Comparison of ENCODE assay signal across 1 cellular context in genomic region chr19:1847684-1848398, GRCh38.
TF ChIP-seq lines count a peak whose summit lies in the region.

No MANE protein-coding gene starts in this region.

TF ChIP-seq in HepG2, 621 proteins besides CTCF, POLR2A, EP300 and RAD21 (continues in another document):
- peak; percentile 68 for TF ChIP-seq NFYB (CRISPR knock-in tag; IDR thresholded peaks at IDR 0.05)
- 0 out of 2 replicates have a peak, but pooled peaks have one; percentile 12 for TF ChIP-seq ZNF580 (CRISPR knock-in tag; IDR thresholded peaks at IDR 0.05; ENCODE audit: borderline replicate concordance, low read depth)
- no peak for TF ChIP-seq ATRX (CRISPR knock-in tag; IDR thresholded peaks at IDR 0.05; ENCODE audit: borderline replicate concordance)
- TF ChIP-seq ZBTB20 (CRISPR knock-in tag; IDR thresholded peaks at IDR 0.05; ENCODE audit: borderline replicate concordance, low read depth), result 0 out of 2 replicates have a peak, but pooled peaks have one; percentile 35
- no peak for TF ChIP-seq MIER2 (CRISPR knock-in tag; IDR thresholded peaks at IDR 0.05)
- TF ChIP-seq ZBTB46 (CRISPR knock-in tag; IDR thresholded peaks at IDR 0.05; ENCODE audit: borderline replicate concordance), result no peak
- no peak for TF ChIP-seq ZNF292 (CRISPR knock-in tag; IDR thresholded peaks at IDR 0.05; ENCODE audit: borderline replicate concordance, low read depth)
- peak; percentile 92 for TF ChIP-seq MNT (IDR thresholded peaks at IDR 0.05)
- TF ChIP-seq CC2D1A (CRISPR knock-in tag; IDR thresholded peaks at IDR 0.05), result no peak
- 0 out of 2 replicates have a peak, but pooled peaks have one; percentile 40 for TF ChIP-seq HIVEP1 (CRISPR knock-in tag; IDR thresholded peaks at IDR 0.05)
- 0 out of 2 replicates have a peak, but pooled peaks have one; percentile 12 for TF ChIP-seq ZNF230 (CRISPR knock-in tag; IDR thresholded peaks at IDR 0.05)
- TF ChIP-seq SIN3A (IDR thresholded peaks at IDR 0.05; ENCODE audit: borderline replicate concordance, low read depth, low read length), result 0 out of 2 replicates have a peak, but pooled peaks have one; percentile 67
- TF ChIP-seq SOX5 (CRISPR knock-in tag; IDR thresholded peaks at IDR 0.05; ENCODE audit: borderline replicate concordance), result no peak
- TF ChIP-seq AHR (CRISPR knock-in tag; IDR thresholded peaks at IDR 0.05), result no peak
- peak; percentile 34; the same call in 1 of the 2 replicates for TF ChIP-seq BORCS8-MEF2B (CRISPR knock-in tag; IDR thresholded peaks at IDR 0.05)
- no peak for TF ChIP-seq WIZ (CRISPR knock-in tag; IDR thresholded peaks at IDR 0.05)
- TF ChIP-seq GMEB2 (CRISPR knock-in tag; IDR thresholded peaks at IDR 0.05; ENCODE audit: low read depth), result no peak
- TF ChIP-seq ZNF350 (CRISPR knock-in tag; IDR thresholded peaks at IDR 0.05; ENCODE audit: borderline replicate concordance, low read depth), result no peak
- peak; percentile 93 for TF ChIP-seq KDM5A (IDR thresholded peaks at IDR 0.05; ENCODE audit: borderline replicate concordance, low read length)
- TF ChIP-seq SAP130 (CRISPR knock-in tag; IDR thresholded peaks at IDR 0.05; ENCODE audit: low read depth), result peak; percentile 83
- no peak for TF ChIP-seq ELF1 (CRISPR knock-in tag; IDR thresholded peaks at IDR 0.05)
- TF ChIP-seq PHF8 (CRISPR knock-in tag; IDR thresholded peaks at IDR 0.05), result peak; percentile 39; the same call in 1 of the 2 replicates
- TF ChIP-seq TFDP2 (CRISPR knock-in tag; IDR thresholded peaks at IDR 0.05), result no peak
- TF ChIP-seq POLR2AphosphoS2 (IDR thresholded peaks at IDR 0.05; ENCODE audit: low read depth, low read length), result no peak
- 0 out of 2 replicates have a peak, but pooled peaks have one; percentile 47 for TF ChIP-seq SRY (CRISPR knock-in tag; IDR thresholded peaks at IDR 0.05)
- peak; percentile 26 for TF ChIP-seq RBM39 (IDR thresholded peaks at IDR 0.05; ENCODE audit: low read depth, low read length, poor library complexity, severe bottlenecking)
- TF ChIP-seq CREM (IDR thresholded peaks at IDR 0.05), result peak; percentile 64
- no peak for TF ChIP-seq CREM (CRISPR knock-in tag; IDR thresholded peaks at IDR 0.05)
- peak; percentile 19; the same call in 1 of the 2 replicates for TF ChIP-seq DMAP1 (CRISPR knock-in tag; IDR thresholded peaks at IDR 0.05)
- TF ChIP-seq U2AF1 (optimal IDR thresholded peaks at IDR 0.05; ENCODE audit: low read depth, low read length), result no peak
- TF ChIP-seq HOXA5 (CRISPR knock-in tag; IDR thresholded peaks at IDR 0.05), result no peak
- TF ChIP-seq FOXC1 (CRISPR knock-in tag; IDR thresholded peaks at IDR 0.05; ENCODE audit: borderline replicate concordance), result no peak
- TF ChIP-seq ZNF749 (CRISPR knock-in tag; IDR thresholded peaks at IDR 0.05; ENCODE audit: borderline replicate concordance), result no peak
- TF ChIP-seq ZNF354B (CRISPR knock-in tag; IDR thresholded peaks at IDR 0.05), result 0 out of 2 replicates have a peak, but pooled peaks have one; percentile 42
- no peak for TF ChIP-seq GTF3A (CRISPR knock-in tag; conservative IDR thresholded peaks at IDR 0.05)
- peak; percentile 75; the same call in 1 of the 2 replicates for TF ChIP-seq ZNF563 (CRISPR knock-in tag; IDR thresholded peaks at IDR 0.05)
- TF ChIP-seq PHF20 (CRISPR knock-in tag; IDR thresholded peaks at IDR 0.05), result peak; percentile 29; the same call in 1 of the 2 replicates
- peak; percentile 53; the same call in 1 of the 2 replicates for TF ChIP-seq CREBL2 (CRISPR knock-in tag; IDR thresholded peaks at IDR 0.05; ENCODE audit: borderline replicate concordance)
- no peak for TF ChIP-seq REXO4 (CRISPR knock-in tag; IDR thresholded peaks at IDR 0.05; ENCODE audit: borderline replicate concordance)
- no peak for TF ChIP-seq ZNF546 (CRISPR knock-in tag; conservative IDR thresholded peaks at IDR 0.05)
- TF ChIP-seq CBFB (CRISPR knock-in tag; IDR thresholded peaks at IDR 0.05), result no peak; the same call in 1 of the 2 replicates
- 0 out of 2 replicates have a peak, but pooled peaks have one; percentile 29 for TF ChIP-seq RFXAP (CRISPR knock-in tag; IDR thresholded peaks at IDR 0.05; ENCODE audit: borderline replicate concordance)
- no peak for TF ChIP-seq ATF6 (CRISPR knock-in tag; conservative IDR thresholded peaks at IDR 0.05)
- TF ChIP-seq ZNF616 (CRISPR knock-in tag; IDR thresholded peaks at IDR 0.05; ENCODE audit: low read depth), result no peak
- TF ChIP-seq ATF7 (IDR thresholded peaks at IDR 0.05), result no peak
- no peak for TF ChIP-seq ATF7 (CRISPR knock-in tag; IDR thresholded peaks at IDR 0.05)
- TF ChIP-seq ZNF12 (CRISPR knock-in tag; IDR thresholded peaks at IDR 0.05), result no peak
- TF ChIP-seq ZNF446 (CRISPR knock-in tag; IDR thresholded peaks at IDR 0.05), result no peak
- TF ChIP-seq THAP8 (CRISPR knock-in tag; IDR thresholded peaks at IDR 0.05; ENCODE audit: borderline replicate concordance), result no peak
- peak; percentile 38; the same call in 1 of the 2 replicates for TF ChIP-seq IRX3 (CRISPR knock-in tag; IDR thresholded peaks at IDR 0.05; ENCODE audit: borderline replicate concordance, low read depth)
- TF ChIP-seq ATF5 (CRISPR knock-in tag; IDR thresholded peaks at IDR 0.05; ENCODE audit: low read depth), result no peak
- peak; percentile 81 for TF ChIP-seq ZFY (CRISPR knock-in tag; IDR thresholded peaks at IDR 0.05)
- no peak for TF ChIP-seq IKZF1 (IDR thresholded peaks at IDR 0.05)
- peak; percentile 53; the same call in 1 of the 2 replicates for TF ChIP-seq ZNF773 (CRISPR knock-in tag; IDR thresholded peaks at IDR 0.05; ENCODE audit: borderline replicate concordance)
- TF ChIP-seq MZF1 (CRISPR knock-in tag; IDR thresholded peaks at IDR 0.05; ENCODE audit: borderline replicate concordance), result no peak
- no peak for TF ChIP-seq ZNF317 (CRISPR knock-in tag; IDR thresholded peaks at IDR 0.05)
- no peak for TF ChIP-seq ZNF766 (CRISPR knock-in tag; IDR thresholded peaks at IDR 0.05; ENCODE audit: borderline replicate concordance)
- peak; percentile 16; the same call in 1 of the 2 replicates for TF ChIP-seq FOXA3 (CRISPR knock-in tag; IDR thresholded peaks at IDR 0.05)
- TF ChIP-seq PTBP1 (IDR thresholded peaks at IDR 0.05; ENCODE audit: low read depth, low read length, poor library complexity, severe bottlenecking), result no peak
- TF ChIP-seq HMGA1 (CRISPR knock-in tag; conservative IDR thresholded peaks at IDR 0.05), result no peak
